In the genomic region with DNA sequence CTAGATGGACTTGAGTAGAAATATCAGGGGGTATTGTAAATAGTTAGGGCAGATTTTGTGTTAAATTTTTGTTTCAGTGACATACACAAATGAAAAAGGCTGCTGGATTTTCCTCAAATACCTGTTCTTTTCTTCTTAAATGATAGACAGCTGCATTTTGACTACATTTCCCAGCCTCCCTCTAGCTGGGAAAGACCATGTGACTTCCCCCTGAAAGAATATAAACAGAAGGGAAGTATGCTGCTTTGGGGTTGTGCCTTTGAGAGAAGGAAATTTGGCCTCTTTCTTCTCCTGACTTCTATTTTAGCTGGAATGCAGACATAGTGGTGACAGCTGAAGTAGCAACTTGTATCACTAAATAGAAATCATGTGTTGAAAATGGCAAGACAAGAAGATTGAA, we compare ENCODE assay signal across 18 cellular contexts.
DNase-seq lines count a peak whose midpoint lies in the region; ATAC-seq, FAIRE-seq and TF ChIP-seq lines count a peak whose summit lies in the region.
"Had no signal": no experiment of that assay in that cellular context is flagged by ENCODE, and none has a peak within 500 bp of the region (broad histone marks: within the 10 kb centered on the region; RNA-seq: fewer than 3 reads in every experiment).

No MANE protein-coding gene starts in this region.

- no peak overlapping the region for H3K56ac ChIP-seq in H1 (replicated peaks; ENCODE audit: insufficient read length, low read depth, low read length)

- no peak overlapping the region for H2BK120ac ChIP-seq in H1 (replicated peaks; ENCODE audit: low read depth, low read length)

- no peak for TF ChIP-seq POLR2A in H1 (IDR thresholded peaks at IDR 0.05; ENCODE audit: control extremely low read depth in 1 of 2, low read depth in 2 of 2, low read length in 2 of 2)

- H3F3A ChIP-seq in neural progenitor cell (ENCODE audit: low read depth): no peaks in the 10 kb centered on the region

- H3K9ac ChIP-seq in H1 (replicated peaks in 1 of 4; ENCODE audit: extremely low read depth in 1 of 4, low read depth in 3 of 4, low read length in 3 of 4) (no peak overlapping the region), neural progenitor cell (no peak overlapping the region)

- H3K4me2 ChIP-seq in H1 (ENCODE audit: insufficient read depth in 1 of 2, low read depth in 2 of 2, low read length in 2 of 2) (no peak overlapping the region), neural progenitor cell (no peak overlapping the region)
- H3K4me2 ChIP-seq: A549 had no signal

- H3K27me3 ChIP-seq in H1 (replicated peaks in 1 of 4; ENCODE audit: control insufficient read depth in 3 of 4, extremely low read depth in 1 of 4, insufficient read depth in 3 of 4, low read length in 3 of 4): no peaks in the 10 kb centered on the region
- no peaks in the 10 kb centered on the region for H3K27me3 ChIP-seq in neural progenitor cell

- H3K79me1 ChIP-seq in H1 (ENCODE audit: low read depth, low read length): no peaks in the 10 kb centered on the region

- H3K4me1 Mint-ChIP-seq in neural progenitor cell: no peaks in the 10 kb centered on the region

- H4K91ac ChIP-seq in H1 (replicated peaks; ENCODE audit: insufficient read length, low read length): no peak overlapping the region

- DNase-seq in DMS 273 (lab: John Stamatoyannopoulos, UW; ENCODE audit: unreplicated experiment): peak; percentile 1
- DNase-seq in DMS 273 treated with DMSO at 0.1 percent for 48 hours (lab: John Stamatoyannopoulos, UW): no peak
- no peak for DNase-seq in H1 (ENCODE audit: low read depth in 1 of 2, low spot score in 2 of 2)
- DNase-seq in neural progenitor cell (ENCODE audit: low spot score): no peak
- no peak for DNase-seq in NK-92 (lab: John Stamatoyannopoulos, UW; ENCODE audit: unreplicated experiment)
- DNase-seq in omental fat pad (ENCODE audit: low spot score): no peak
- no peak for DNase-seq in middle frontal gyrus (ENCODE audit: extremely low spot score, low spot score)
- DNase-seq: AML-193; Caco-2; CD4-positive, alpha-beta T cell; DMS79 treated with DMSO at 0.1 percent for 48 hours; GF-D8; GOT3 had no signal

- H4K20me1 ChIP-seq in H1 (replicated peaks in 1 of 2; ENCODE audit: control insufficient read depth in 1 of 2, insufficient read depth in 2 of 2, low read length in 2 of 2) (no peaks in the 10 kb centered on the region), neural progenitor cell (ENCODE audit: low read depth) (no peaks in the 10 kb centered on the region)

- CTCF ChIA-PET in H1 (lab: Charles Lee; ENCODE audit: partially characterized antibody): no interaction called here

- no peaks in the 10 kb centered on the region for H3K79me2 ChIP-seq in H1 (ENCODE audit: control insufficient read depth in 1 of 2, insufficient read depth in 2 of 2, low read length in 2 of 2)
- no peaks in the 10 kb centered on the region for H3K79me2 ChIP-seq in neural progenitor cell (ENCODE audit: low read depth)

- H2BK12ac ChIP-seq in H1 (ENCODE audit: low read depth, low read length): no peak overlapping the region

- H3K36me3 ChIP-seq in H1 (ENCODE audit: control insufficient read depth in 2 of 4, insufficient read depth in 4 of 4, low read length in 3 of 4) (no peaks in the 10 kb centered on the region), neural progenitor cell (no peaks in the 10 kb centered on the region)
- H3K36me3 ChIP-seq: HAP-1 had no signal

- FAIRE-seq in H1 (lab: Jason Lieb, UNC): no peak
- FAIRE-seq: A549 had no signal

- H3K36me3 Mint-ChIP-seq in neural progenitor cell: no peaks in the 10 kb centered on the region

- peak overlapping the region; percentile 54; the same call in 1 of the 2 replicates for H2AFZ ChIP-seq in H1 (ENCODE audit: low read length)
- peak overlapping the region; percentile 95 for H2AFZ ChIP-seq in neural progenitor cell (replicated peaks)

- H4K8ac ChIP-seq in H1 (ENCODE audit: extremely low read depth, insufficient read depth, low read length): no peak overlapping the region

- H2BK5ac ChIP-seq in H1 (ENCODE audit: low read depth, low read length): no peak overlapping the region

- H3K14ac ChIP-seq in H1 (ENCODE audit: insufficient read length): no peak overlapping the region

- no peak overlapping the region for H3K4ac ChIP-seq in H1 (replicated peaks; ENCODE audit: insufficient read length, low read depth, low read length)

- TF ChIP-seq CTCF in H1 (IDR thresholded peaks at IDR 0.05; ENCODE audit: control extremely low read depth in 1 of 3, insufficient read depth in 1 of 3, low read depth in 1 of 3, low read length in 3 of 3) (no peak), neural progenitor cell (IDR thresholded peaks at IDR 0.05) (no peak), omental fat pad (IDR thresholded peaks at IDR 0.05) (no peak)

- H3K18ac ChIP-seq in H1 (ENCODE audit: extremely low read depth, low read length): no peak overlapping the region

- no peak overlapping the region for H3K27ac ChIP-seq in H1 (ENCODE audit: low read depth, low read length)
- no peak overlapping the region for H3K27ac ChIP-seq in neural progenitor cell
- H3K27ac ChIP-seq: 22Rv1, A549, C4-2B had no signal

- H2BK15ac ChIP-seq in H1 (ENCODE audit: low read length): no peak overlapping the region

- no peak overlapping the region for H2AK5ac ChIP-seq in H1 (ENCODE audit: low read depth, low read length)

- H4K5ac ChIP-seq in H1 (ENCODE audit: insufficient read length, low read depth, low read length): no peak overlapping the region

- H2BK20ac ChIP-seq in H1 (ENCODE audit: low read length): no peak overlapping the region

- no peaks in the 10 kb centered on the region for H3K9me3 Mint-ChIP-seq in neural progenitor cell

- no peaks in the 10 kb centered on the region for H3K23me2 ChIP-seq in H1 (ENCODE audit: low read depth, low read length)

- H3K27ac Mint-ChIP-seq in neural progenitor cell: no peak overlapping the region
- H3K27ac Mint-ChIP-seq: CD4-positive, alpha-beta T cell had no signal

- POLR2A ChIA-PET in H1 (lab: Charles Lee; ENCODE audit: partially characterized antibody): no interaction called here

- H3K4me1 ChIP-seq in H1 (replicated peaks in 1 of 4; ENCODE audit: control insufficient read depth in 3 of 4, insufficient read depth in 4 of 4, low read length in 3 of 4): peaks cover 0 to 2% (median under 1%) of the 10 kb centered on the region in 4 experiments; a peak in 3 of 7 replicates
- H3K4me1 ChIP-seq in neural progenitor cell: no peaks in the 10 kb centered on the region
- H3K4me1 ChIP-seq: A549, Caco-2, HAP-1 had no signal

- no peak overlapping the region for H3K23ac ChIP-seq in H1 (ENCODE audit: insufficient read length)

- no peak overlapping the region for H3K4me3 Mint-ChIP-seq in neural progenitor cell
- H3K4me3 Mint-ChIP-seq: CD4-positive, alpha-beta T cell had no signal

- TF ChIP-seq EP300 in Ishikawa (IDR thresholded peaks at IDR 0.05; ENCODE audit: borderline replicate concordance) (no peak), H1 (IDR thresholded peaks at IDR 0.05; ENCODE audit: borderline replicate concordance in 1 of 2, low read depth in 2 of 2, low read length in 2 of 2) (no peak)

- H3K4me3 ChIP-seq in H1 (ENCODE audit: extremely low read depth in 1 of 4, insufficient read depth in 2 of 4, low read depth in 3 of 4, low read length in 4 of 4) (no peak overlapping the region), neural progenitor cell (no peak overlapping the region)
- H3K4me3 ChIP-seq: A549, HAP-1 had no signal

- no peak for ATAC-seq in omental fat pad (ENCODE audit: low FRiP score)
- ATAC-seq: A549 had no signal

- no peak for TF ChIP-seq RAD21 in Ishikawa (IDR thresholded peaks at IDR 0.05; ENCODE audit: low read depth)
- no peak for TF ChIP-seq RAD21 in H1 (IDR thresholded peaks at IDR 0.05 in 1 of 2, conservative IDR thresholded peaks at IDR 0.05 in 1 of 2; ENCODE audit: low read depth in 2 of 2, low read length in 2 of 2)

- no peaks in the 10 kb centered on the region for H3K27me3 Mint-ChIP-seq in neural progenitor cell (ENCODE audit: insufficient read depth, low read depth)
- H3K27me3 Mint-ChIP-seq: CD4-positive, alpha-beta T cell had no signal

- H3K9me3 ChIP-seq in H1 (ENCODE audit: insufficient read depth in 2 of 2, low read depth in 1 of 2, low read length in 1 of 2) (no peaks in the 10 kb centered on the region), neural progenitor cell (ENCODE audit: low read depth) (no peaks in the 10 kb centered on the region)
- H3K9me3 ChIP-seq: A549, Caco-2, HAP-1 had no signal

TF ChIP-seq in Ishikawa, 13 proteins besides CTCF, POLR2A, EP300 and RAD21:
- TF ChIP-seq ZBTB7A (IDR thresholded peaks at IDR 0.05; ENCODE audit: low read depth): no peak
- no peak for TF ChIP-seq CEBPB (IDR thresholded peaks at IDR 0.05)
- TF ChIP-seq, protein P1, sequence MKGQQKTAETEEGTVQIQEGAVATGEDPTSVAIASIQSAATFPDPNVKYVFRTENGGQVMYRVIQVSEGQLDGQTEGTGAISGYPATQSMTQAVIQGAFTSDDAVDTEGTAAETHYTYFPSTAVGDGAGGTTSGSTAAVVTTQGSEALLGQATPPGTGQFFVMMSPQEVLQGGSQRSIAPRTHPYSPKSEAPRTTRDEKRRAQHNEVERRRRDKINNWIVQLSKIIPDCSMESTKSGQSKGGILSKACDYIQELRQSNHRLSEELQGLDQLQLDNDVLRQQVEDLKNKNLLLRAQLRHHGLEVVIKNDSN (IDR thresholded peaks at IDR 0.05): peak; percentile 63
TF ChIP-seq in Ishikawa: peak in this region for 1.

TF ChIP-seq in H1, 55 proteins besides CTCF, POLR2A, EP300 and RAD21:
- no peak for TF ChIP-seq SRF (IDR thresholded peaks at IDR 0.05; ENCODE audit: low read depth, low read length)
- peak; percentile 48 for TF ChIP-seq SIX5 (IDR thresholded peaks at IDR 0.05; ENCODE audit: low read depth, low read length)
- TF ChIP-seq, protein P2, sequence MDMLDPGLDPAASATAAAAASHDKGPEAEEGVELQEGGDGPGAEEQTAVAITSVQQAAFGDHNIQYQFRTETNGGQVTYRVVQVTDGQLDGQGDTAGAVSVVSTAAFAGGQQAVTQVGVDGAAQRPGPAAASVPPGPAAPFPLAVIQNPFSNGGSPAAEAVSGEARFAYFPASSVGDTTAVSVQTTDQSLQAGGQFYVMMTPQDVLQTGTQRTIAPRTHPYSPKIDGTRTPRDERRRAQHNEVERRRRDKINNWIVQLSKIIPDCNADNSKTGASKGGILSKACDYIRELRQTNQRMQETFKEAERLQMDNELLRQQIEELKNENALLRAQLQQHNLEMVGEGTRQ (IDR thresholded peaks at IDR 0.05; ENCODE audit: low read length): peak; percentile 50; the same call in 1 of the 2 replicates
